ENCODE assay signal across 23 cellular contexts in the genomic region with DNA sequence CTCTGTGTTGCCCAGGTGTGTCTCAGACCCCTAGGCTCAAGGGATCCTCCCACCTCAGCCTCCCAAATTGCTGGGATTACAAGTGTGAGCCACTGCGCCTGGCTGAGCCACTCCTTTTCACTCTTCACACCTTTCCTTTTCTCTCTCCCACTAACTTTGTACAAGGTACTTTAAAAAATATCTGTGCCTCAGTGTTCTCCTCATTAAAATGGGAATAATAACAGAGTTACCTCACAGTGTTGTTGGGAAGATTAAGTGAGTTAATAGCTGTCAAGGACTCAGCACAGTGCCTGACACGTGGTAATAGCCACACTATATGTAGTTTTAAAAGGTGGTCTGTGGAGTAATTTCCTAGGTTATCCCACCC.
DNase-seq lines count a peak whose midpoint lies in the region; ATAC-seq, FAIRE-seq and TF ChIP-seq lines count a peak whose summit lies in the region.
"Had no signal": no experiment of that assay in that cellular context is flagged by ENCODE, and none has a peak within 500 bp of the region (broad histone marks: within the 10 kb centered on the region; RNA-seq: fewer than 3 reads in every experiment).

No MANE protein-coding gene starts in this region.

- no peak for TF ChIP-seq POLR2A in upper lobe of left lung (IDR thresholded peaks at IDR 0.05)

- H3K4me3 Mint-ChIP-seq in T-helper 17 cell (peak overlapping the region; percentile 80), naive B cell (peak overlapping the region in 4 of 8 donors; percentile 59 to 91 (median 83))
- H3K4me3 Mint-ChIP-seq: activated CD4-positive, alpha-beta memory T cell treated with anti-CD3 and anti-CD28 coated beads, Interleukin-2, amount 10 ng/mL, durations not matched to agents 7 days and 5 days had no signal

- H3K4me1 Mint-ChIP-seq in T-helper 17 cell, result peaks cover 28% of the 10 kb centered on the region
- H3K4me1 Mint-ChIP-seq in naive B cell, result peaks cover 38 to 59% (median 40%) of the 10 kb centered on the region in 3 donors

- no peaks in the 10 kb centered on the region for H3K36me3 Mint-ChIP-seq in T-helper 17 cell (ENCODE audit: low read depth)
- no peaks in the 10 kb centered on the region for H3K36me3 Mint-ChIP-seq in naive B cell

- H3K27me3 Mint-ChIP-seq in T-helper 17 cell (peaks cover 15% of the 10 kb centered on the region), naive B cell (no peaks in the 10 kb centered on the region)
- H3K27me3 Mint-ChIP-seq: progenitor cell of endocrine pancreas had no signal

- no peaks in the 10 kb centered on the region for H3K27me3 ChIP-seq in heart right ventricle
- no peaks in the 10 kb centered on the region for H3K27me3 ChIP-seq in right atrium auricular region
- no peaks in the 10 kb centered on the region for H3K27me3 ChIP-seq in upper lobe of left lung
- H3K27me3 ChIP-seq: dorsolateral prefrontal cortex, MG63, SJSA1, tibial artery had no signal

- FAIRE-seq in D721Med (lab: Jason Lieb, UNC), result no peak

- H3K4me3 ChIP-seq in heart right ventricle (peak overlapping the region in 1 of 10 donors; percentile 48), right atrium auricular region (no peak overlapping the region), upper lobe of left lung (no peak overlapping the region)
- H3K4me3 ChIP-seq: lung, MG63, SJSA1, tibial artery had no signal

- H3K27ac ChIP-seq in heart right ventricle, result peak overlapping the region in 7 of 10 donors; percentile 74 to 89 (median 81)
- H3K27ac ChIP-seq in right atrium auricular region, result peak overlapping the region in 1 of 2 donors; percentile 28
- peak overlapping the region; percentile 36 to 85 (median 74) for H3K27ac ChIP-seq in upper lobe of left lung
- H3K27ac ChIP-seq: SJSA1, tibial artery had no signal

- TF ChIP-seq EP300 in upper lobe of left lung (IDR thresholded peaks at IDR 0.05), result no peak

- TF ChIP-seq CTCF in heart right ventricle (IDR thresholded peaks at IDR 0.05) (no peak), right atrium auricular region (IDR thresholded peaks at IDR 0.05) (no peak), upper lobe of left lung (IDR thresholded peaks at IDR 0.05) (no peak), D721Med (IDR thresholded peaks at IDR 0.05; ENCODE audit: insufficient read depth, missing control alignments) (no peak)

- H3K9me3 ChIP-seq in heart right ventricle (no peaks in the 10 kb centered on the region), right atrium auricular region (no peaks in the 10 kb centered on the region), T-helper 17 cell (ENCODE audit: control insufficient read depth, low read length, poor library complexity, severe bottlenecking) (no peaks in the 10 kb centered on the region), upper lobe of left lung (no peaks in the 10 kb centered on the region)
- H3K9me3 ChIP-seq: MG63, SJSA1, tibial artery had no signal

- H3K27ac Mint-ChIP-seq in T-helper 17 cell (peak overlapping the region; percentile 81), naive B cell (peak overlapping the region in 4 of 6 donors; percentile 76 to 97 (median 90))

- ATAC-seq in heart right ventricle (no peak), T-helper 17 cell (no peak), naive B cell (ENCODE audit: low read depth in 2 of 2) (no peak), upper lobe of left lung (ENCODE audit: low FRiP score in 2 of 2) (no peak)

- intact Hi-C loops in heart right ventricle (cut with DNase I), result loop anchor here in 2 of 10 donors (5.0 kb wide), 1 partner anchor 34 kb away; no protein-coding TSS in a partner anchor

- WGBS in heart right ventricle, 2 donors, result 94 to 97% methylated on average over 2 of the region's 2 CpGs
- WGBS in upper lobe of left lung, 2 donors, result 93 to 96% methylated on average over 2 of the region's 2 CpGs

- H3K4me1 ChIP-seq in heart right ventricle, result peaks cover 4 to 100% (median 94%) of the 10 kb centered on the region in 9 donors
- peaks cover 0 to 72% of the 10 kb centered on the region in 2 donors for H3K4me1 ChIP-seq in right atrium auricular region
- H3K4me1 ChIP-seq in upper lobe of left lung, result peaks cover 59 to 79% (median 77%) of the 10 kb centered on the region in 4 donors
- H3K4me1 ChIP-seq: SJSA1 had no signal

- H3K36me3 ChIP-seq in heart right ventricle (peaks cover 0 to 77% (median 29%) of the 10 kb centered on the region in 9 donors), right atrium auricular region (peaks cover 28% of the 10 kb centered on the region), upper lobe of left lung (peaks cover 0 to 33% (median 2%) of the 10 kb centered on the region in 4 donors)
- H3K36me3 ChIP-seq: MG63 had no signal

- no peaks in the 10 kb centered on the region for H3K9me3 Mint-ChIP-seq in naive B cell
- H3K9me3 Mint-ChIP-seq: activated CD4-positive, alpha-beta memory T cell treated with anti-CD3 and anti-CD28 coated beads, Interleukin-2, amount 10 ng/mL, durations not matched to agents 7 days and 5 days had no signal

- DNase-seq in heart right ventricle (no peak), right atrium auricular region (ENCODE audit: low spot score) (no peak), T-helper 17 cell (no peak), naive B cell (no peak), upper lobe of left lung (no peak), D721Med (ENCODE audit: insufficient read length, low spot score) (no peak), HT-29 (ENCODE audit: low spot score) (no peak)
- DNase-seq: activated CD4-positive, alpha-beta T cell treated with anti-CD3 and anti-CD28 coated beads for 1 hour; activated CD8-positive, alpha-beta memory T cell treated with anti-CD3 and anti-CD28 coated beads, Interleukin-2, amount 50 U/mL, for 48 hours; C1 segment of cervical spinal cord; dorsolateral prefrontal cortex; H7; islet precursor cell; MG63; NCI-H2029 treated with DMSO at 0.1 percent for 48 hours; NCI-H226; NCI-H748 treated with DMSO at 0.1 percent for 48 hours; stimulated activated naive CD8-positive, alpha-beta T cell treated with anti-CD3 and anti-CD28 coated beads, Interleukin-15, Interleukin-2, amounts not matched to agents 100 U/mL and 50 U/mL, for 24 hours; tibial artery had no signal
